In the genomic region with DNA sequence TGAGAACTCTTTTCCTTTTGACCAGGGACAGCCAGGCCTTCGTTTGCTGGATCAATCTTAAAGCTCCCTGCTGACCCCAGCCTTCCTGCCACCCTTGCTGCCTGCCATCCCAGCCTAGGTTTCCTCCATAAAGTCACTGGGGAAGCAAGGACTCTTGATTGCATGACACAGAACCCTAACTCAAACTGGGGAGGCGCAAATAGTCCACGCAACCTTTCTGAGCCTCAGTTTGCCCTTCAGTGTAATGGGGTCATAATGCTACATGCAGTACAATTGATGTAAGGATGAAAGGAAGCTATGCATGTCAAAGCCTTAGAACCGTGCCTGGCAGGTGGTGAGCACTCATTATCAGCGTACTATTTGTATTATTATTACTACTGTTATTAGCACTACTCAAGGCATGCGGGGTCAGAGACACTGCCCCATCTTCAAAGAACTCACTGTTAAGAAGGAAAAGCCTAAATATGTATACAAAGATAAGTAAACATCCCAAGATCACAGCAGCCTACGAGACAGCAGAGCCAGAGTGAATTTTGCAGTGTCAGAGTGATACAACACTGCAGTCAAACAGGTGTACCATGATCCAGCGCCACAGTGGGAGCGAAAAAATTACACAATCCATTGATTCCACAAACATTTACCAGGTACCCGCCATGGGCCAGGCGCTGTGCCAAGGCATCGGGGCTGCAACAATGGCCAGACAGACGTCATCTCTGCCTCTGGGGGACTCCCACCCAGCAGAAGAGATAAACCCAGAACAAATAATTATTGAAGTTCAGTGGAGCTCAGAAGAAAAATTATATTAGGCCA, we compare ENCODE assay signal across 23 cellular contexts. TPM values are rescaled to one million over a fixed set of nuclear protein-coding genes. Genes with fewer than 3 reads are reported as not detected.
DNase-seq lines count a peak whose midpoint lies in the region; TF ChIP-seq lines count a peak whose summit lies in the region.
"Had no signal": no experiment of that assay in that cellular context is flagged by ENCODE, and none has a peak within 500 bp of the region (broad histone marks: within the 10 kb centered on the region; RNA-seq: fewer than 3 reads in every experiment).

No MANE protein-coding gene starts in this region.

- TF ChIP-seq CTCF in neutrophil (IDR thresholded peaks at IDR 0.05) (no peak), esophagus muscularis mucosa (IDR thresholded peaks at IDR 0.05) (no peak), endodermal cell (conservative IDR thresholded peaks at IDR 0.05) (no peak)

- H3K27me3 Mint-ChIP-seq in endodermal cell (ENCODE audit: insufficient read depth): peaks cover 2% of the 10 kb centered on the region
- H3K27me3 Mint-ChIP-seq: activated CD4-positive, alpha-beta T cell treated with anti-CD3 and anti-CD28 coated beads, Interleukin-2, amount 10 ng/mL, durations not matched to agents 7 days and 5 days had no signal

- peak; percentile 25 for DNase-seq in NCI-H2029 (lab: John Stamatoyannopoulos, UW)
- no peak for DNase-seq in NCI-H2029 treated with DMSO at 0.1 percent for 48 hours (lab: John Stamatoyannopoulos, UW)
- peak; percentile 28 for DNase-seq in NCI-H146 treated with DMSO at 0.1 percent for 48 hours (lab: John Stamatoyannopoulos, UW; ENCODE audit: unreplicated experiment)
- DNase-seq in SHP77 treated with DMSO at 0.1 percent for 48 hours (lab: John Stamatoyannopoulos, UW): peak; percentile 95
- DNase-seq in effector CD8-positive, alpha-beta T cell (lab: John Stamatoyannopoulos, UW): no peak
- no peak for DNase-seq in esophagus muscularis mucosa (ENCODE audit: extremely low spot score)
- DNase-seq in endodermal cell: no peak
- DNase-seq: activated CD4-positive, alpha-beta T cell treated with anti-CD3 and anti-CD28 coated beads, Interleukin-2, amount 10 ng/mL, durations not matched to agents 7 days and 5 days; activated naive CD8-positive, alpha-beta T cell treated with anti-CD3 and anti-CD28 coated beads, Interleukin-2, amount 10 ng/mL, durations not matched to agents 7 days and 5 days; effector memory CD4-positive, alpha-beta T cell; esophagus squamous epithelium; GDM1; naive thymus-derived CD8-positive, alpha-beta T cell; ovary; uterus had no signal

- no peaks in the 10 kb centered on the region for H3K36me3 Mint-ChIP-seq in endodermal cell (ENCODE audit: low read depth)
- H3K36me3 Mint-ChIP-seq: activated naive CD8-positive, alpha-beta T cell treated with anti-CD3 and anti-CD28 coated beads, Interleukin-2, amount 10 ng/mL, durations not matched to agents 7 days and 5 days had no signal

- H3K4me3 ChIP-seq in neutrophil (ENCODE audit: low read depth in 1 of 2, low read length in 1 of 2) (peak overlapping the region; percentile 10 to 45), esophagus muscularis mucosa (no peak overlapping the region), endodermal cell (ENCODE audit: low read length) (no peak overlapping the region)
- H3K4me3 ChIP-seq: BLaER1, esophagus squamous epithelium, ovary, suprapubic skin, uterus had no signal

- peaks cover 63 to 64% of the 10 kb centered on the region in 2 experiments for H3K4me1 ChIP-seq in neutrophil (ENCODE audit: control insufficient read depth in 1 of 2, insufficient read depth in 1 of 2, low read depth in 1 of 2, low read length in 1 of 2)
- no peaks in the 10 kb centered on the region for H3K4me1 ChIP-seq in esophagus muscularis mucosa
- H3K4me1 ChIP-seq in endodermal cell (ENCODE audit: control insufficient read depth, insufficient read depth, low read length): no peaks in the 10 kb centered on the region
- H3K4me1 ChIP-seq: esophagus squamous epithelium, suprapubic skin, uterus had no signal

- H3K27ac ChIP-seq in neutrophil: peak overlapping the region; percentile 96
- no peak overlapping the region for H3K27ac ChIP-seq in esophagus muscularis mucosa (replicated peaks in 1 of 4)
- H3K27ac ChIP-seq in endodermal cell (ENCODE audit: low read depth, low read length): no peak overlapping the region
- H3K27ac ChIP-seq: BLaER1, esophagus squamous epithelium, KMS-11, ovary, suprapubic skin, uterus had no signal

- H3K36me3 ChIP-seq in neutrophil (no peaks in the 10 kb centered on the region), esophagus muscularis mucosa (no peaks in the 10 kb centered on the region), endodermal cell (ENCODE audit: control insufficient read depth, insufficient read depth, low read length) (no peaks in the 10 kb centered on the region)
- H3K36me3 ChIP-seq: BLaER1, esophagus squamous epithelium, ovary, suprapubic skin, uterus had no signal

- no peak for TF ChIP-seq EP300 in esophagus muscularis mucosa (IDR thresholded peaks at IDR 0.05)

- H3K4me1 Mint-ChIP-seq in endodermal cell: no peaks in the 10 kb centered on the region
- H3K4me1 Mint-ChIP-seq: activated CD4-positive, alpha-beta T cell treated with anti-CD3 and anti-CD28 coated beads, Interleukin-2, amount 10 ng/mL, durations not matched to agents 7 days and 5 days; activated naive CD8-positive, alpha-beta T cell treated with anti-CD3 and anti-CD28 coated beads, Interleukin-2, amount 10 ng/mL, durations not matched to agents 7 days and 5 days had no signal

- H3K27me3 ChIP-seq in neutrophil (no peaks in the 10 kb centered on the region), esophagus muscularis mucosa (peaks cover 0 to 44% (median 0%) of the 10 kb centered on the region in 4 donors), endodermal cell (ENCODE audit: control insufficient read depth, insufficient read depth, low read length, poor library complexity, severe bottlenecking) (no peaks in the 10 kb centered on the region)
- H3K27me3 ChIP-seq: BLaER1, ovary, uterus had no signal

- no peak overlapping the region for H3K27ac Mint-ChIP-seq in endodermal cell
- H3K27ac Mint-ChIP-seq: activated CD4-positive, alpha-beta T cell treated with anti-CD3 and anti-CD28 coated beads, Interleukin-2, amount 10 ng/mL, durations not matched to agents 7 days and 5 days; activated naive CD8-positive, alpha-beta T cell treated with anti-CD3 and anti-CD28 coated beads, Interleukin-2, amount 10 ng/mL, durations not matched to agents 7 days and 5 days; naive thymus-derived CD8-positive, alpha-beta T cell had no signal

- 56% methylated on average over 13 of the region's 13 CpGs for WGBS in esophagus muscularis mucosa
- 88% methylated on average over 2 to 13 of the region's 13 CpGs for WGBS in endodermal cell (ENCODE audit: insufficient coverage in 1 of 2, insufficient read length in 1 of 2), 2 experiments

- no peaks in the 10 kb centered on the region for H3K9me3 Mint-ChIP-seq in endodermal cell
- H3K9me3 Mint-ChIP-seq: activated CD4-positive, alpha-beta T cell treated with anti-CD3 and anti-CD28 coated beads, Interleukin-2, amount 10 ng/mL, durations not matched to agents 7 days and 5 days; activated naive CD8-positive, alpha-beta T cell treated with anti-CD3 and anti-CD28 coated beads, Interleukin-2, amount 10 ng/mL, durations not matched to agents 7 days and 5 days; naive thymus-derived CD8-positive, alpha-beta T cell had no signal

- intact Hi-C loops in esophagus muscularis mucosa (cut with DNase I): no loop called here

- TF ChIP-seq POLR2A in esophagus muscularis mucosa (IDR thresholded peaks at IDR 0.05; ENCODE audit: low read depth): no peak

- no peak overlapping the region for H3K4me3 Mint-ChIP-seq in endodermal cell
- H3K4me3 Mint-ChIP-seq: activated CD4-positive, alpha-beta T cell treated with anti-CD3 and anti-CD28 coated beads, Interleukin-2, amount 10 ng/mL, durations not matched to agents 7 days and 5 days; activated naive CD8-positive, alpha-beta T cell treated with anti-CD3 and anti-CD28 coated beads, Interleukin-2, amount 10 ng/mL, durations not matched to agents 7 days and 5 days had no signal

- H3K9ac ChIP-seq in endodermal cell (ENCODE audit: extremely low read depth, low read length, poor library complexity, severe bottlenecking): no peak overlapping the region
- H3K9ac ChIP-seq: BLaER1, KMS-11 had no signal

- H3K9me3 ChIP-seq in neutrophil: no peaks in the 10 kb centered on the region
- no peaks in the 10 kb centered on the region for H3K9me3 ChIP-seq in esophagus muscularis mucosa
- H3K9me3 ChIP-seq in endodermal cell (ENCODE audit: control insufficient read depth, low read length): no peaks in the 10 kb centered on the region
- H3K9me3 ChIP-seq: BLaER1, esophagus squamous epithelium, ovary, suprapubic skin, uterus had no signal

RNA-seq across cellular contexts. Expression of gene CPLX2, which starts 16.9 kb away (rescaled TPM):
- total RNA-seq in esophagus muscularis mucosa (1 to 10 TPM; 1.9 to 7.5 (median 5.4) TPM), endodermal cell (not detected)
- 9.9 TPM for polyA plus RNA-seq in endodermal cell (2013, experiment 1 of 2)
- polyA plus RNA-seq in endodermal cell (2013, experiment 2 of 2): 10.4 TPM
- total RNA-seq: activated CD4-positive, alpha-beta T cell treated with anti-CD3 and anti-CD28 coated beads, Interleukin-2, amount 10 ng/mL, durations not matched to agents 7 days and 5 days; activated naive CD8-positive, alpha-beta T cell treated with anti-CD3 and anti-CD28 coated beads, Interleukin-2, amount 10 ng/mL, durations not matched to agents 7 days and 5 days; chondrocyte; mesenteric fat pad; naive thymus-derived CD8-positive, alpha-beta T cell; OCI-LY7; suprapubic skin; T-helper 1 cell treated with Interleukin-12 subunit alpha and Interleukin-12 subunit beta and Interleukin-4 antibody, amounts not matched to agents 30 ng/mL and 1 ng/mL, for 36 hours had no signal
- polyA plus RNA-seq: naive thymus-derived CD8-positive, alpha-beta T cell; ovary had no signal

Comparison
In these comparisons a context has a peak if more than half of its experiments do, and no peak if none do; other contexts are left out.
1. DNase-seq: peak in NCI-H2029 (single experiment), NCI-H146 treated with DMSO at 0.1 percent for 48 hours (single experiment) and SHP77 treated with DMSO at 0.1 percent for 48 hours (single experiment); none in NCI-H2029 treated with DMSO at 0.1 percent for 48 hours (single experiment), effector CD8-positive, alpha-beta T cell (single experiment), esophagus muscularis mucosa (single experiment) and endodermal cell (single experiment).
2. H3K4me3 ChIP-seq: peak in neutrophil (2 of 2); none in esophagus muscularis mucosa (0 of 4) and endodermal cell (single experiment).